ENCODE assay signal across 1 cellular context in genomic region chr1:109721046-109721445, GRCh38.
TF ChIP-seq lines count a peak whose summit lies in the region.

No MANE protein-coding gene starts in this region.

TF ChIP-seq in IMR-90, 13 proteins besides CTCF, POLR2A, EP300 and RAD21:
- no peak for TF ChIP-seq MAFK (IDR thresholded peaks at IDR 0.05; ENCODE audit: low read depth, low read length)
- no peak for TF ChIP-seq BHLHE40 (IDR thresholded peaks at IDR 0.05; ENCODE audit: low read depth, low read length)
- TF ChIP-seq MXI1 (IDR thresholded peaks at IDR 0.05; ENCODE audit: borderline replicate concordance, low read depth, low read length), result no peak
- no peak for TF ChIP-seq FOS (IDR thresholded peaks at IDR 0.05; ENCODE audit: low read depth, low read length)
- no peak for TF ChIP-seq RCOR1 (IDR thresholded peaks at IDR 0.05; ENCODE audit: insufficient replicate concordance, low read length)
- TF ChIP-seq CEBPB (IDR thresholded peaks at IDR 0.05; ENCODE audit: low read depth, low read length), result peak; percentile 39; the same call in 1 of the 2 replicates
- TF ChIP-seq CHD1 (IDR thresholded peaks at IDR 0.05; ENCODE audit: low read depth, low read length), result no peak
- TF ChIP-seq ELK1 (IDR thresholded peaks at IDR 0.05; ENCODE audit: borderline replicate concordance, low read depth, low read length), result no peak
TF ChIP-seq in IMR-90: peak in this region for 1.
